ENCODE assay signal across 11 cellular contexts in the genomic region with DNA sequence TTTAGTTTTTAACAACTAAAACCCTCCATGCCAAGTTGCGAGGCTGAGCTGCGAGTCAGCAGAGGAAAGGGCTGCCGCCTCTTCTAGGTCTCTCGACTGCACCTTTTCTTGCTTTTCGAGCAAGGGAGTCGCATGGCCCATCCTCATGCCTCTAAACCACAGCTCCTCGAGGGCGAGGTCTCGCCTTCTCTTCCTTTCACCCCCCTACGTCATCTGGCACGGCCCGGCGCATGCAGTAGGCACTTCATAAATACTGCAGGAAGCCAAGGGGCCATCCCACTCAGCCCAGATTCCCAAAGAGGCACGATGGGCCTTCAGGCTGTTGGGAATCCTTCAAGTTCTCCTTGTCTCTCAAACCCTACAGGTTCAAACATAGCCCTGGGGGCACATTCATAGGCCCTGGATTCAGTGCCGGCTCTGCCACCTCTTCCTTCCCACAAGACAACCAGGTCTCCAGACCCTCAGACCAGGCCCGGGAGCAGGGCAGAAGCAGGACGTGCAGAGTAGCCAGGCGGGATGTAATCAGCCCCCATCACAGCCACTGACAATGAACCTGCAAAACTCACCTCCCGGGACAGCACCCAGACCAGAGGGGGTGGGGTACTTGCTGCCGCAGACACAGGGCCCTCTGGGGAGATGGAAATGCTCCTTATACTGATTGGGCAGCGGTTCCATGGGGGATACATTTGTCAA. TPM values are rescaled to one million over a fixed set of nuclear protein-coding genes. Genes with fewer than 3 reads are reported as not detected.
DNase-seq lines count a peak whose midpoint lies in the region; ATAC-seq, FAIRE-seq and TF ChIP-seq lines count a peak whose summit lies in the region.
"Had no signal": no experiment of that assay in that cellular context is flagged by ENCODE, and none has a peak within 500 bp of the region (broad histone marks: within the 10 kb centered on the region; RNA-seq: fewer than 3 reads in every experiment).

No MANE protein-coding gene starts in this region.

- intact Hi-C loops in posterior cingulate gyrus (cut with DNase I) = no loop called here
- intact Hi-C loops in thyroid gland (cut with DNase I) = no loop called here

- H3K9me3 Mint-ChIP-seq in GM23338 (no peaks in the 10 kb centered on the region), WTC11 (no peaks in the 10 kb centered on the region)
- H3K9me3 Mint-ChIP-seq: CD4-positive, alpha-beta T cell had no signal

- no peaks in the 10 kb centered on the region for H3K27me3 ChIP-seq in GM23338 (ENCODE audit: insufficient read depth)
- no peaks in the 10 kb centered on the region for H3K27me3 ChIP-seq in keratinocyte (ENCODE audit: control insufficient read depth, extremely low read depth, insufficient read depth, low read length)
- no peaks in the 10 kb centered on the region for H3K27me3 ChIP-seq in stomach smooth muscle (ENCODE audit: control insufficient read depth in 1 of 2, insufficient read depth in 2 of 2, low read length in 2 of 2)
- no peaks in the 10 kb centered on the region for H3K27me3 ChIP-seq in thyroid gland

- H3K27ac Mint-ChIP-seq in GM23338 = peak overlapping the region; percentile 65; the same call in 1 of the 2 replicates
- H3K27ac Mint-ChIP-seq in WTC11 = peak overlapping the region; percentile 80; the same call in 1 of the 2 replicates
- H3K27ac Mint-ChIP-seq: CD4-positive, alpha-beta T cell had no signal

- H3F3A ChIP-seq in GM23338 (replicated peaks; ENCODE audit: low read depth) = no peaks in the 10 kb centered on the region; the same call in 1 of the 2 replicates

- ATAC-seq in GM23338 = peak; percentile 15; the same call in 2 of the 3 replicates
- ATAC-seq in WTC11 = no peak; the same call in 1 of the 2 replicates
- ATAC-seq in HG03460 (IDR thresholded peaks at IDR 0.05; ENCODE audit: unreplicated experiment) = no peak

- H3K27me3 Mint-ChIP-seq in GM23338 (ENCODE audit: insufficient read depth, low read depth, poor library complexity) (peaks cover 7% of the 10 kb centered on the region), WTC11 (ENCODE audit: low read depth) (no peaks in the 10 kb centered on the region)
- H3K27me3 Mint-ChIP-seq: CD4-positive, alpha-beta T cell had no signal

- H3K9me3 ChIP-seq in keratinocyte (ENCODE audit: control insufficient read depth, low read depth, low read length) = no peaks in the 10 kb centered on the region
- no peaks in the 10 kb centered on the region for H3K9me3 ChIP-seq in stomach smooth muscle (ENCODE audit: control insufficient read depth in 2 of 2, low read length in 2 of 2)
- no peaks in the 10 kb centered on the region for H3K9me3 ChIP-seq in thyroid gland

- no peak for TF ChIP-seq POLR2A in thyroid gland (IDR thresholded peaks at IDR 0.05)

- H4K20me1 ChIP-seq in GM23338 (replicated peaks; ENCODE audit: insufficient read depth) (no peaks in the 10 kb centered on the region), keratinocyte (ENCODE audit: control insufficient read depth, extremely low read depth, insufficient read depth, low read length) (no peaks in the 10 kb centered on the region)

- H3K9ac ChIP-seq in keratinocyte (ENCODE audit: control insufficient read depth, extremely low read depth, insufficient read depth, low read length) = no peak overlapping the region
- H3K9ac ChIP-seq in stomach smooth muscle (ENCODE audit: low read length in 2 of 2) = no peak overlapping the region
- H3K9ac ChIP-seq: KMS-11 had no signal

- H3K4me1 Mint-ChIP-seq in GM23338 (peaks cover 16% of the 10 kb centered on the region), WTC11 (peaks cover 5% of the 10 kb centered on the region; the same call in 1 of the 2 replicates)

- H3K4me3 ChIP-seq in GM23338 (no peak overlapping the region), keratinocyte (ENCODE audit: control insufficient read depth in 2 of 3, extremely low read depth in 1 of 3, insufficient read depth in 2 of 3, low read depth in 1 of 3, low read length in 3 of 3) (no peak overlapping the region), stomach smooth muscle (ENCODE audit: low read length in 2 of 2) (no peak overlapping the region), thyroid gland (replicated peaks in 1 of 3) (no peak overlapping the region)

- CTCF ChIA-PET in WTC11 (lab: Charles Lee) = no interaction called here

- H3K36me3 ChIP-seq in GM23338 (ENCODE audit: insufficient read depth) (no peaks in the 10 kb centered on the region), keratinocyte (ENCODE audit: control insufficient read depth in 2 of 2, extremely low read depth in 1 of 2, insufficient read depth in 2 of 2, low read length in 2 of 2) (no peaks in the 10 kb centered on the region), stomach smooth muscle (ENCODE audit: control insufficient read depth in 2 of 2, insufficient read depth in 2 of 2, low read length in 2 of 2) (no peaks in the 10 kb centered on the region), thyroid gland (no peaks in the 10 kb centered on the region)

- no peak overlapping the region for H3K4me2 ChIP-seq in GM23338
- H3K4me2 ChIP-seq in keratinocyte (ENCODE audit: control insufficient read depth, extremely low read depth, insufficient read depth, low read depth, low read length) = no peak overlapping the region
- H3K4me2 ChIP-seq: KMS-11 had no signal

- TF ChIP-seq CTCF in GM23338 (conservative IDR thresholded peaks at IDR 0.05; ENCODE audit: low read depth in 2 of 2) (no peak), WTC11 (IDR thresholded peaks at IDR 0.05) (no peak), keratinocyte (optimal IDR thresholded peaks at IDR 0.05 in 1 of 3, IDR thresholded peaks at IDR 0.05 in 1 of 3, conservative IDR thresholded peaks at IDR 0.05 in 1 of 3; ENCODE audit: extremely low read depth in 1 of 3, insufficient read depth in 2 of 3, low read length in 3 of 3) (no peak), thyroid gland (IDR thresholded peaks at IDR 0.05) (no peak)

- H3K27ac ChIP-seq in GM23338 (ENCODE audit: low read depth) (no peak overlapping the region), keratinocyte (ENCODE audit: control insufficient read depth, insufficient read depth, low read length) (no peak overlapping the region), stomach smooth muscle (ENCODE audit: low read length) (peak overlapping the region; percentile 80), thyroid gland (no peak overlapping the region)
- H3K27ac ChIP-seq: KMS-11 had no signal

- H3K36me3 Mint-ChIP-seq in GM23338 (ENCODE audit: low read depth) = no peaks in the 10 kb centered on the region
- no peaks in the 10 kb centered on the region for H3K36me3 Mint-ChIP-seq in WTC11

- no peak for FAIRE-seq in keratinocyte (lab: Jason Lieb, UNC)

- H2AFZ ChIP-seq in GM23338 (no peak overlapping the region), keratinocyte (ENCODE audit: control insufficient read depth, low read length) (peak overlapping the region; percentile 81)

- 94 to 98% methylated on average over 20 to 21 of the region's 21 CpGs for WGBS in thyroid gland, 2 donors

- H3K9me2 ChIP-seq in GM23338 (ENCODE audit: insufficient read depth) = no peaks in the 10 kb centered on the region

- H3K4me1 ChIP-seq in GM23338 (ENCODE audit: insufficient read depth) (no peaks in the 10 kb centered on the region; the same call in 1 of the 2 replicates), keratinocyte (ENCODE audit: control insufficient read depth, extremely low read depth, insufficient read depth, low read length) (peaks cover 28% of the 10 kb centered on the region), stomach smooth muscle (ENCODE audit: control insufficient read depth, insufficient read depth, low read length) (peaks cover 44% of the 10 kb centered on the region), thyroid gland (peaks cover 0 to 6% of the 10 kb centered on the region in 2 donors)

- H3K79me2 ChIP-seq in GM23338 (replicated peaks; ENCODE audit: insufficient read depth) = no peaks in the 10 kb centered on the region
- H3K79me2 ChIP-seq in keratinocyte (ENCODE audit: control insufficient read depth, insufficient read depth, low read length) = no peaks in the 10 kb centered on the region

- H3K4me3 Mint-ChIP-seq in GM23338 (no peak overlapping the region), WTC11 (no peak overlapping the region)
- H3K4me3 Mint-ChIP-seq: CD4-positive, alpha-beta T cell had no signal

- POLR2A ChIA-PET in WTC11 (lab: Charles Lee) = no interaction called here

- dilution Hi-C loops in keratinocyte (cut with MboI; ENCODE audit: extremely low pct_ligation_motif_present, low sequenced_read_pairs) = no loop called here

- H3K9me1 ChIP-seq in keratinocyte (ENCODE audit: control insufficient read depth, extremely low read depth, insufficient read depth, low read length) = no peaks in the 10 kb centered on the region

- DNase-seq in GM23338 (ENCODE audit: low spot score) = no peak
- DNase-seq in WTC11 (ENCODE audit: low spot score) = no peak
- DNase-seq in keratinocyte (ENCODE audit: low read depth, low spot score) = no peak
- DNase-seq in posterior cingulate gyrus = no peak
- no peak for DNase-seq in thyroid gland
- DNase-seq: CD4-positive, alpha-beta T cell; NCI-H1105; SIG-M5 had no signal

TF ChIP-seq in GM23338, 12 proteins besides CTCF, POLR2A, EP300 and RAD21 (continues in another document):
- TF ChIP-seq CREB1 (CRISPR knock-in tag; IDR thresholded peaks at IDR 0.05; ENCODE audit: low read depth) = no peak

TF ChIP-seq in WTC11, 78 proteins besides CTCF, POLR2A, EP300 and RAD21 (continues in another document):
- TF ChIP-seq, protein P1, sequence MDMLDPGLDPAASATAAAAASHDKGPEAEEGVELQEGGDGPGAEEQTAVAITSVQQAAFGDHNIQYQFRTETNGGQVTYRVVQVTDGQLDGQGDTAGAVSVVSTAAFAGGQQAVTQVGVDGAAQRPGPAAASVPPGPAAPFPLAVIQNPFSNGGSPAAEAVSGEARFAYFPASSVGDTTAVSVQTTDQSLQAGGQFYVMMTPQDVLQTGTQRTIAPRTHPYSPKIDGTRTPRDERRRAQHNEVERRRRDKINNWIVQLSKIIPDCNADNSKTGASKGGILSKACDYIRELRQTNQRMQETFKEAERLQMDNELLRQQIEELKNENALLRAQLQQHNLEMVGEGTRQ (CRISPR knock-in tag; IDR thresholded peaks at IDR 0.05) = no peak
- TF ChIP-seq SMAD4 (CRISPR knock-in tag; IDR thresholded peaks at IDR 0.05) (no peak), IRF2 (CRISPR knock-in tag; IDR thresholded peaks at IDR 0.05; ENCODE audit: borderline replicate concordance, low read depth) (no peak), KAT7 (CRISPR knock-in tag; IDR thresholded peaks at IDR 0.05; ENCODE audit: borderline replicate concordance) (no peak)

RNA-seq across cellular contexts. Expression of a gene that starts 41.7 kb away (rescaled TPM):
- 0.24 and 1.1 TPM in 2 replicates for total RNA-seq in GM23338 (2014; rRNA removed; shearing (Covaris generic))
- polyA plus RNA-seq in GM23338 (2016; fragmentation: Nextera tagmentation; extraction: Ambion mirVana) (0.61 and 1.0 TPM in 2 replicates), keratinocyte (5.6 to 8.2 TPM (median 6.2 TPM) in 3 replicates)
- total RNA-seq in WTC11 (2021) (2.4 to 3.8 TPM (median 2.5 TPM) in 3 replicates), thyroid gland (1 to 10 TPM; 1.9 to 8.7 (median 5.6) TPM)
- 3.1 TPM for polyA plus RNA-seq in keratinocyte (2011; ENCODE audit: low read depth)
- 7.8 and 8.4 TPM in 2 replicates for polyA plus RNA-seq in keratinocyte (2011; cell fraction: cytosol; rRNA removed)
- polyA plus RNA-seq in keratinocyte (2011; cell fraction: nucleus; rRNA removed) = 4.0 and 5.1 TPM in 2 replicates
- polyA plus RNA-seq in keratinocyte (2012; ENCODE audit: low replicate concordance) = 6.5 and 9.3 TPM in 2 replicates
- 0.85 to 3.7 TPM (median 2.7 TPM) in 3 replicates for polyA minus RNA-seq in keratinocyte
- polyA minus RNA-seq in keratinocyte (2011; cell fraction: cytosol; rRNA and poly(A)+ RNA removed) = 4.6 TPM
- polyA minus RNA-seq in keratinocyte (2011; cell fraction: nucleus; rRNA and poly(A)+ RNA removed) = 4.4 and 5.5 TPM in 2 replicates
